8 cellular contexts compared by ENCODE assay signal in genomic region chr11:64298966-64299846, GRCh38. TPM values are rescaled to one million over a fixed set of nuclear protein-coding genes. Genes with fewer than 3 reads are reported as not detected.
DNase-seq lines count a peak whose midpoint lies in the region; ATAC-seq, FAIRE-seq and TF ChIP-seq lines count a peak whose summit lies in the region.
"Had no signal": no experiment of that assay in that cellular context is flagged by ENCODE, and none has a peak within 500 bp of the region (broad histone marks: within the 10 kb centered on the region; RNA-seq: fewer than 3 reads in every experiment).

No MANE protein-coding gene starts in this region.

- intact Hi-C loops in left colon (cut with DNase I, micrococcal nuclease) = no loop called here

- H2AK5ac ChIP-seq in H9 (ENCODE audit: insufficient read length, low read length) = no peak overlapping the region

- no peak overlapping the region for H3K4ac ChIP-seq in H9 (ENCODE audit: low read depth, low read length)

- H3K9me3 Mint-ChIP-seq in H9 = peaks cover 0 to 3% of the 10 kb centered on the region in 2 experiments; a peak in 2 of 5 replicates
- H3K9me3 Mint-ChIP-seq in astrocyte (ENCODE audit: unreplicated experiment) = no peaks in the 10 kb centered on the region
- no peaks in the 10 kb centered on the region for H3K9me3 Mint-ChIP-seq in stimulated activated memory B cell treated with anti-CD40 and anti-IgM and Interleukin-4, amounts not matched to agents 10 μg/mL and 1 μg/mL and 100 μg/mL, for 72 hours

- peaks cover 0 to 2% (median 0%) of the 10 kb centered on the region in 3 experiments; a peak in 2 of 7 replicates for H3K36me3 Mint-ChIP-seq in H9 (ENCODE audit: insufficient read depth in 1 of 3, low read depth in 3 of 3)
- H3K36me3 Mint-ChIP-seq in astrocyte (ENCODE audit: low read depth, unreplicated experiment) = no peaks in the 10 kb centered on the region
- H3K36me3 Mint-ChIP-seq in stimulated activated memory B cell treated with anti-CD40 and anti-IgM and Interleukin-4, amounts not matched to agents 10 μg/mL and 1 μg/mL and 100 μg/mL, for 72 hours = no peaks in the 10 kb centered on the region

- H3K27ac ChIP-seq in H9 (ENCODE audit: insufficient read length, low read depth, low read length) = no peak overlapping the region
- H3K27ac ChIP-seq in astrocyte (ENCODE audit: low read depth, low read length) = no peak overlapping the region

- TF ChIP-seq CTCF in H9 (conservative IDR thresholded peaks at IDR 0.05) (no peak), astrocyte (IDR thresholded peaks at IDR 0.05; ENCODE audit: insufficient read depth, low read depth, low read length) (no peak)

- H4K20me1 ChIP-seq in H9 (ENCODE audit: control insufficient read depth, insufficient read depth, insufficient read length) (no peaks in the 10 kb centered on the region), astrocyte (ENCODE audit: insufficient read depth, low read length) (peaks cover 6% of the 10 kb centered on the region)

- H3K23me2 ChIP-seq in H9 (ENCODE audit: insufficient read length, low read depth, low read length, poor library complexity, severe bottlenecking) = peaks cover 13% of the 10 kb centered on the region

- no peaks in the 10 kb centered on the region for H3K79me2 ChIP-seq in H9 (ENCODE audit: insufficient read depth, low read length)
- no peaks in the 10 kb centered on the region for H3K79me2 ChIP-seq in astrocyte (ENCODE audit: insufficient read depth, low read length)

- FAIRE-seq in astrocyte (lab: Jason Lieb, UNC) = no peak

- no peak overlapping the region for H2BK12ac ChIP-seq in H9 (ENCODE audit: insufficient read length, low read depth, low read length)

- H3K9me3 ChIP-seq in H9 (ENCODE audit: control insufficient read depth, low read depth, low read length) (no peaks in the 10 kb centered on the region), astrocyte (ENCODE audit: insufficient read depth, low read depth, low read length) (no peaks in the 10 kb centered on the region)

- DNase-seq in H9 (no peak), astrocyte (ENCODE audit: low read depth) (no peak), left colon (peak in 1 of 2 donors; percentile 67), mesenteric fat pad (ENCODE audit: low spot score) (no peak), NCI-H510A (lab: John Stamatoyannopoulos, UW) (no peak), DMS153 (lab: John Stamatoyannopoulos, UW) (no peak)
- DNase-seq: stimulated activated CD4-positive, alpha-beta T cell treated with anti-CD3 and anti-CD28 coated beads, Interleukin-4, amount 100 ng/mL, for 4 hours had no signal

- H4K5ac ChIP-seq in H9 (ENCODE audit: insufficient read length, low read depth, low read length) = no peak overlapping the region

- WGBS in H9 (ENCODE audit: extremely low coverage, insufficient read length, low lambda C conversion rate) = no CpG with 5 or more reads among the region's 60 CpGs

- H3K9ac ChIP-seq in H9 (ENCODE audit: extremely low read depth, insufficient read length, low read length) = no peak overlapping the region
- H3K9ac ChIP-seq in astrocyte (ENCODE audit: low read length) = no peak overlapping the region

- no peak overlapping the region for H2BK120ac ChIP-seq in H9 (ENCODE audit: low read depth, low read length, poor library complexity, severe bottlenecking)

- no peak overlapping the region for H4K8ac ChIP-seq in H9 (replicated peaks; ENCODE audit: insufficient read length, low read depth, low read length)

- peak overlapping the region; percentile 5 for H3K4me3 ChIP-seq in astrocyte (ENCODE audit: insufficient read depth, low read depth, low read length)

- ATAC-seq in left colon = peak; percentile 32
- ATAC-seq in stimulated activated memory B cell treated with anti-CD40 and anti-IgM and Interleukin-4, amounts not matched to agents 10 μg/mL and 1 μg/mL and 100 μg/mL, for 72 hours = no peak

- no peak overlapping the region for H3K18ac ChIP-seq in H9 (ENCODE audit: insufficient read length, low read depth, low read length)

- no peak overlapping the region for H2BK20ac ChIP-seq in H9 (ENCODE audit: low read depth, low read length, poor library complexity, severe bottlenecking)

- H3K27me3 Mint-ChIP-seq in H9 (ENCODE audit: low read depth) = peaks cover 93% of the 10 kb centered on the region
- peaks cover 60% of the 10 kb centered on the region for H3K27me3 Mint-ChIP-seq in astrocyte (ENCODE audit: low read depth, unreplicated experiment)
- H3K27me3 Mint-ChIP-seq in stimulated activated memory B cell treated with anti-CD40 and anti-IgM and Interleukin-4, amounts not matched to agents 10 μg/mL and 1 μg/mL and 100 μg/mL, for 72 hours = peaks cover 72% of the 10 kb centered on the region

- no peaks in the 10 kb centered on the region for H3K4me1 ChIP-seq in H9 (ENCODE audit: insufficient read depth, low read length)
- H3K4me1 ChIP-seq in astrocyte (ENCODE audit: insufficient read depth, low read length) = peaks cover 11% of the 10 kb centered on the region

- H2BK5ac ChIP-seq in H9 (ENCODE audit: insufficient read length, low read length) = no peak overlapping the region

- H3K4me3 Mint-ChIP-seq in H9 (peak overlapping the region; percentile 46 to 82; a peak in 4 of 5 replicates), astrocyte (ENCODE audit: unreplicated experiment) (no peak overlapping the region)
- peak overlapping the region; percentile 29 for H3K4me3 Mint-ChIP-seq in stimulated activated memory B cell treated with anti-CD40 and anti-IgM and Interleukin-4, amounts not matched to agents 10 μg/mL and 1 μg/mL and 100 μg/mL, for 72 hours

- H3K4me1 Mint-ChIP-seq in H9 = peaks cover 11 to 28% of the 10 kb centered on the region in 2 experiments; a peak in 3 of 4 replicates
- H3K4me1 Mint-ChIP-seq in astrocyte (ENCODE audit: low read depth, unreplicated experiment) = peaks cover 10% of the 10 kb centered on the region
- peaks cover 34% of the 10 kb centered on the region for H3K4me1 Mint-ChIP-seq in stimulated activated memory B cell treated with anti-CD40 and anti-IgM and Interleukin-4, amounts not matched to agents 10 μg/mL and 1 μg/mL and 100 μg/mL, for 72 hours

- no peak overlapping the region for H3K14ac ChIP-seq in H9 (ENCODE audit: insufficient read depth, low read length)

- H3K27ac Mint-ChIP-seq in H9 (no peak overlapping the region), astrocyte (ENCODE audit: unreplicated experiment) (no peak overlapping the region)
- no peak overlapping the region for H3K27ac Mint-ChIP-seq in stimulated activated memory B cell treated with anti-CD40 and anti-IgM and Interleukin-4, amounts not matched to agents 10 μg/mL and 1 μg/mL and 100 μg/mL, for 72 hours

- no peak overlapping the region for H3K56ac ChIP-seq in H9 (ENCODE audit: insufficient read length, low read depth, low read length)

- H2AFZ ChIP-seq in H9 (ENCODE audit: low read length) (no peak overlapping the region), astrocyte (ENCODE audit: low read depth, low read length) (peak overlapping the region; percentile 60)

- H3K4me2 ChIP-seq in H9 (ENCODE audit: insufficient read depth, insufficient read length, low read length) = peak overlapping the region; percentile 11
- peak overlapping the region; percentile 81 for H3K4me2 ChIP-seq in astrocyte (ENCODE audit: low read length)

- H4K91ac ChIP-seq in H9 (ENCODE audit: insufficient read length, low read depth, low read length) = no peak overlapping the region

- H3T11ph ChIP-seq in H9 (ENCODE audit: low read length) = no peak overlapping the region

- H3K27me3 ChIP-seq in H9 (ENCODE audit: insufficient read depth, low read length) = peaks cover 62% of the 10 kb centered on the region
- peaks cover 60% of the 10 kb centered on the region for H3K27me3 ChIP-seq in astrocyte (ENCODE audit: insufficient read depth, low read length)

- no peaks in the 10 kb centered on the region for H3K36me3 ChIP-seq in astrocyte (ENCODE audit: insufficient read depth, low read length)

- no peaks in the 10 kb centered on the region for H3K79me1 ChIP-seq in H9 (ENCODE audit: insufficient read depth, low read depth, low read length, poor library complexity, severe bottlenecking)

- H2BK15ac ChIP-seq in H9 (ENCODE audit: low read depth, low read length) = no peak overlapping the region

- H3K23ac ChIP-seq in H9 (ENCODE audit: insufficient read length, low read depth, low read length) = no peak overlapping the region

RNA-seq across cellular contexts. Expression of gene CATSPERZ, which starts 1.0 kb away (rescaled TPM):
- total RNA-seq in H9 (2021) (0.92 and 1.3 TPM in 2 replicates), astrocyte (not detected in 2 replicates), left colon (under 1 TPM; 0.43 to 0.98 TPM), mesenteric fat pad (not detected)

RNA-seq across cellular contexts. Expression of gene ESRRA, which starts 6.1 kb away (rescaled TPM):
- total RNA-seq in H9 (2021) (42.3 and 44.0 TPM in 2 replicates), astrocyte (25.0 and 26.3 TPM in 2 replicates), left colon (100 to 1,000 TPM; 185 to 212 TPM), mesenteric fat pad (56.9 TPM)

RNA-seq across cellular contexts. Expression of gene KCNK4, which starts 8.1 kb away (rescaled TPM):
- 0.28 and 0.31 TPM in 2 replicates for total RNA-seq in H9 (2021)
- total RNA-seq in astrocyte = 0.52 TPM in 1 of 2 replicates, not detected in the other
- total RNA-seq in left colon = not detected
- not detected for total RNA-seq in mesenteric fat pad

RNA-seq across cellular contexts. Expression of gene GPR137, which starts 13.6 kb away (rescaled TPM):
- total RNA-seq in H9 (2021) (39.6 and 49.7 TPM in 2 replicates), astrocyte (46.8 and 48.5 TPM in 2 replicates), left colon (10 to 100 TPM; 31.2 to 37.3 TPM), mesenteric fat pad (19.9 TPM)

RNA-seq across cellular contexts. Expression of gene BAD, which starts 14.7 kb away (rescaled TPM):
- total RNA-seq in H9 (2021) = 23.3 and 25.0 TPM in 2 replicates
- 43.6 and 46.6 TPM in 2 replicates for total RNA-seq in astrocyte
- total RNA-seq in left colon = 10 to 100 TPM; 83.9 to 90.0 TPM
- total RNA-seq in mesenteric fat pad = 51.7 TPM
